ENCODE assay signal across 1 cellular context in the genomic region with DNA sequence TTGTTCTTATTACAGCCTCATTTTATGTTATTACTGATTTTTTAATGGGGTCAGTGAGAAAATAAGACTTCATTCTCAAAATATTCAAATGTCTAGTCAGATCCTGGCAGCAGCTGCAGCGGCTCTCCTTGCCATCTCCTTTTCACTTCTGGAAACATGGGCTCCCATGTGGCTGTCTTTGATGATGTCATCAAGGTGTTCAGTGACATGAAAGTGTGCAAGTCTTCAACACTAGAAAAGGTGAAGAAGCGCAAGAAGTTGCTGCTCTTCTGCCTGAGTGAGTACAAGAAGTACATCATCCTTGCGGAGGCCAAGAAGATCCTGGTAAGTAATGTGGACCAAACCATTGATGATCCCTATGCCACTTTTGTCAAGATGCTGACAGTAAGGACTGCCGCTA.
TF ChIP-seq lines count a peak whose summit lies in the region.

No MANE protein-coding gene starts in this region.

TF ChIP-seq in GM23338, 12 proteins besides CTCF, POLR2A, EP300 and RAD21 (continued from another document):
- no peak for TF ChIP-seq ETS1 (IDR thresholded peaks at IDR 0.05)
- TF ChIP-seq POLR2AphosphoS5 (IDR thresholded peaks at IDR 0.05; ENCODE audit: low read depth), result no peak
- no peak for TF ChIP-seq STAT1 (IDR thresholded peaks at IDR 0.05; ENCODE audit: unreplicated experiment)
TF ChIP-seq in GM23338: peak in this region for 1.
